In the genomic region with DNA sequence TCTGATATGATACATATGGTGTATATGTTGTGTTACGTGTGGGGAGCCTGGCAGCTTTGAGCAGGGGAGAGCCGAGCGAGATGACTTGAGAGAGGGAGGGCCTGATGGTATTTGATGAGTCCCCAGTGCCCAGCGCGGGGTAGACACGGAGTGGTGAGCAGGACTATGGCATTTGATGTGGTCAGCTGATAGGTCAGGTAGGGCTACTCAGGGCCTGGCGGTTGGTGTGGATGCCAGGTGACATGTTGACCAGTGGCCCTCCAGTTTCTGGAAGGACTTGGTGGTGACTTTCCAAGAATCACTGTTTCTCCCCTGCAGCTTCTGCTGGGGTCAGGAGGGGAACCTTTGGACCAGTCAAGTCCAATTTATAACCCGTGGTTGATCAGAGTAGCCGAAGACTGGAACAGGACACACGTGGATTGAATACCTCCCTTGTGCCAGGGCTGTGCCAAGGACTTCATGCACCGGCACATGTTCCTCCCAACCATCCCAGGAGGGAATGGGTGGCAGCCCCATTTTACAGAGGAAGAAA, we compare ENCODE assay signal across 1 cellular context.
TF ChIP-seq lines count a peak whose summit lies in the region.

No MANE protein-coding gene starts in this region.

TF ChIP-seq in IMR-90, 13 proteins besides CTCF, POLR2A, EP300 and RAD21:
- TF ChIP-seq, protein P1, sequence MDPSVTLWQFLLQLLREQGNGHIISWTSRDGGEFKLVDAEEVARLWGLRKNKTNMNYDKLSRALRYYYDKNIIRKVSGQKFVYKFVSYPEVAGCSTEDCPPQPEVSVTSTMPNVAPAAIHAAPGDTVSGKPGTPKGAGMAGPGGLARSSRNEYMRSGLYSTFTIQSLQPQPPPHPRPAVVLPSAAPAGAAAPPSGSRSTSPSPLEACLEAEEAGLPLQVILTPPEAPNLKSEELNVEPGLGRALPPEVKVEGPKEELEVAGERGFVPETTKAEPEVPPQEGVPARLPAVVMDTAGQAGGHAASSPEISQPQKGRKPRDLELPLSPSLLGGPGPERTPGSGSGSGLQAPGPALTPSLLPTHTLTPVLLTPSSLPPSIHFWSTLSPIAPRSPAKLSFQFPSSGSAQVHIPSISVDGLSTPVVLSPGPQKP (IDR thresholded peaks at IDR 0.05; ENCODE audit: borderline replicate concordance, low read depth, low read length), result no peak
- no peak for TF ChIP-seq CHD1 (IDR thresholded peaks at IDR 0.05; ENCODE audit: low read depth, low read length)
TF ChIP-seq in IMR-90: peak in this region for 0.
